ENCODE assay signal across 19 cellular contexts in the genomic region with DNA sequence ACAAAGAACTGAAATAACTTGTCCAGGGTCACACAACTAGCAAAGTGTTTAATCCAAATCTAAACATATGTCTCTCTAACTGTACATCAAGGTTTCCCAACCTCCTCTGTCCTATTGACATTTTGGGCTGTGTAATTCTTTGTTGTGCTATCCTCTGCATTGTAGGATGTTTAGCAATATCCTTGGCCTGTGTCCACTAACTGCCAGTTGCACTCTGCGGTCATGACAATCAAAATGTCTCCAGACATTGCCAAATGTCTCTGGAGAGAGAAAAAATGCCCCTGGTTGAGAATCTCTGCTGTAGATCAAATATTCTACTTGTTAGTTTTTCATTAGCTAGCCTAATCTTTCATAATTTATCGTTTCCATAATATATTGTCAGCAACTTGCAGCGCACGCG.
DNase-seq lines count a peak whose midpoint lies in the region; ATAC-seq and TF ChIP-seq lines count a peak whose summit lies in the region.
"Had no signal": no experiment of that assay in that cellular context is flagged by ENCODE, and none has a peak within 500 bp of the region (broad histone marks: within the 10 kb centered on the region; RNA-seq: fewer than 3 reads in every experiment).

No MANE protein-coding gene starts in this region.

- H3T11ph ChIP-seq in H9 (ENCODE audit: low read length), result no peak overlapping the region

- ATAC-seq in naive thymus-derived CD4-positive, alpha-beta T cell, result peak; percentile 76
- ATAC-seq in HG02973 (IDR thresholded peaks at IDR 0.05; ENCODE audit: unreplicated experiment), result no peak

- peaks cover 0 to 7% (median 0%) of the 10 kb centered on the region in 7 donors for H3K4me1 Mint-ChIP-seq in naive thymus-derived CD4-positive, alpha-beta T cell
- H3K4me1 Mint-ChIP-seq in Caco-2 (ENCODE audit: low read depth, unreplicated experiment) (no peaks in the 10 kb centered on the region), H9 (peaks cover 10 to 16% of the 10 kb centered on the region in 2 experiments)
- H3K4me1 Mint-ChIP-seq: IgD-negative memory B cell had no signal

- no peaks in the 10 kb centered on the region for H4K20me1 ChIP-seq in GM23248 (ENCODE audit: insufficient read depth)
- H4K20me1 ChIP-seq in H9 (ENCODE audit: control insufficient read depth, insufficient read depth, insufficient read length), result no peaks in the 10 kb centered on the region

- BruUV-seq in Caco-2 (replicated peaks; lab: Mats Ljungman, UMichigan), result no TSS peak

- H3K27me3 Mint-ChIP-seq in naive thymus-derived CD4-positive, alpha-beta T cell, result no peaks in the 10 kb centered on the region
- H3K27me3 Mint-ChIP-seq in Caco-2 (ENCODE audit: insufficient read depth, unreplicated experiment) (peaks cover 5% of the 10 kb centered on the region), H9 (ENCODE audit: low read depth) (no peaks in the 10 kb centered on the region)
- H3K27me3 Mint-ChIP-seq: activated naive CD8-positive, alpha-beta T cell; IgD-negative memory B cell had no signal

- H3K36me3 Mint-ChIP-seq in naive thymus-derived CD4-positive, alpha-beta T cell, result peaks cover 0 to 4% (median 0%) of the 10 kb centered on the region in 5 donors
- H3K36me3 Mint-ChIP-seq in Caco-2 (ENCODE audit: insufficient read depth, unreplicated experiment) (no peaks in the 10 kb centered on the region), H9 (ENCODE audit: insufficient read depth in 1 of 3, low read depth in 3 of 3) (no peaks in the 10 kb centered on the region)
- H3K36me3 Mint-ChIP-seq: activated naive CD8-positive, alpha-beta T cell; IgD-negative memory B cell had no signal

- H4K5ac ChIP-seq in H9 (ENCODE audit: insufficient read length, low read depth, low read length), result no peak overlapping the region

- no peak overlapping the region for H2BK5ac ChIP-seq in H9 (ENCODE audit: insufficient read length, low read length)

- H4K91ac ChIP-seq in H9 (ENCODE audit: insufficient read length, low read depth, low read length), result no peak overlapping the region

- DNase-seq in GM23248 (peak; percentile 13), NCI-H2029 treated with DMSO at 0.1 percent for 48 hours (lab: John Stamatoyannopoulos, UW) (peak; percentile 59), astrocyte of the spinal cord (ENCODE audit: low read depth, low spot score) (peak; percentile 32), Caco-2 (no peak), D341Med (ENCODE audit: low spot score) (no peak), H9 (no peak)
- no peak for DNase-seq in naive thymus-derived CD4-positive, alpha-beta T cell
- DNase-seq: activated CD4-positive, alpha-beta T cell treated with anti-CD3 and anti-CD28 coated beads for 48 hours; activated T-cell treated with anti-CD3 and anti-CD28 coated beads for 4 hours; DMS79; kidney glomerular epithelial cell; NCI-H524 treated with DMSO at 0.1 percent for 48 hours; pancreas; stimulated activated naive CD4-positive, alpha-beta T cell treated with Interleukin-2 at 50 U/mL for 16 hours had no signal

- WGBS in GM23248 (ENCODE audit: low coverage in 1 of 2, low lambda C conversion rate in 2 of 2, missing lambda C conversion rate in 2 of 2), 2 experiments, result 57% methylated on average over 5 of the region's 5 CpGs
- WGBS in H9 (ENCODE audit: extremely low coverage, insufficient read length, low lambda C conversion rate), result no CpG with 5 or more reads among the region's 5 CpGs

- POLR2A ChIA-PET in naive thymus-derived CD4-positive, alpha-beta T cell (lab: Charles Lee), result no interaction called here
- POLR2A ChIA-PET in Caco-2 (lab: Charles Lee), result no interaction called here

- H3K23me2 ChIP-seq in H9 (ENCODE audit: insufficient read length, low read depth, low read length, poor library complexity, severe bottlenecking), result no peaks in the 10 kb centered on the region

- no peaks in the 10 kb centered on the region for H3K79me1 ChIP-seq in H9 (ENCODE audit: insufficient read depth, low read depth, low read length, poor library complexity, severe bottlenecking)

- H3K23ac ChIP-seq in H9 (ENCODE audit: insufficient read length, low read depth, low read length), result no peak overlapping the region

- 0 out of 2 replicates have a peak, but pooled peaks cover 8% of the 10 kb centered on the region for H3K9me2 ChIP-seq in GM23248 (ENCODE audit: insufficient read depth)

- no peak overlapping the region for H3K4me3 Mint-ChIP-seq in naive thymus-derived CD4-positive, alpha-beta T cell
- H3K4me3 Mint-ChIP-seq in Caco-2 (ENCODE audit: unreplicated experiment) (no peak overlapping the region), H9 (no peak overlapping the region)
- H3K4me3 Mint-ChIP-seq: activated naive CD8-positive, alpha-beta T cell; IgD-negative memory B cell had no signal

- H3K27ac Mint-ChIP-seq in naive thymus-derived CD4-positive, alpha-beta T cell, result no peak overlapping the region
- H3K27ac Mint-ChIP-seq in Caco-2 (ENCODE audit: unreplicated experiment), result no peak overlapping the region
- no peak overlapping the region for H3K27ac Mint-ChIP-seq in H9
- H3K27ac Mint-ChIP-seq: activated naive CD8-positive, alpha-beta T cell had no signal

- no peak overlapping the region for H3K4me2 ChIP-seq in GM23248 (ENCODE audit: unreplicated experiment)
- H3K4me2 ChIP-seq in H9 (ENCODE audit: insufficient read depth, insufficient read length, low read length), result no peak overlapping the region
- H3K4me2 ChIP-seq: hepatocyte had no signal

- H2BK120ac ChIP-seq in H9 (ENCODE audit: low read depth, low read length, poor library complexity, severe bottlenecking), result no peak overlapping the region

- H3K18ac ChIP-seq in H9 (ENCODE audit: insufficient read length, low read depth, low read length), result no peak overlapping the region

- H3K27ac ChIP-seq in GM23248 (no peak overlapping the region), H9 (ENCODE audit: insufficient read length, low read depth, low read length) (no peak overlapping the region)
- no peak overlapping the region for H3K27ac ChIP-seq in naive thymus-derived CD4-positive, alpha-beta T cell (ENCODE audit: low read depth, low read length)
- H3K27ac ChIP-seq: hepatocyte, pancreas had no signal

- H3K14ac ChIP-seq in H9 (ENCODE audit: insufficient read depth, low read length), result no peak overlapping the region

- TF ChIP-seq CTCF in astrocyte of the spinal cord (IDR thresholded peaks at IDR 0.05; ENCODE audit: low read depth, low read length), result no peak
- no peak for TF ChIP-seq CTCF in Caco-2 (IDR thresholded peaks at IDR 0.05; ENCODE audit: insufficient read depth in 1 of 2, low read depth in 1 of 2, low read length in 1 of 2, severe bottlenecking in 1 of 2, unreplicated experiment in 1 of 2)
- no peak for TF ChIP-seq CTCF in H9 (conservative IDR thresholded peaks at IDR 0.05)

- no peak overlapping the region for H2BK15ac ChIP-seq in H9 (ENCODE audit: low read depth, low read length)

- H3K4me3 ChIP-seq in GM23248, result no peak overlapping the region
- no peak overlapping the region for H3K4me3 ChIP-seq in astrocyte of the spinal cord (ENCODE audit: low read depth, low read length)
- no peak overlapping the region for H3K4me3 ChIP-seq in naive thymus-derived CD4-positive, alpha-beta T cell (ENCODE audit: low read length)
- H3K4me3 ChIP-seq in Caco-2 (ENCODE audit: low read depth, low read length), result no peak overlapping the region
- H3K4me3 ChIP-seq: HAP-1, hepatocyte, pancreas had no signal

- intact Hi-C loops in naive thymus-derived CD4-positive, alpha-beta T cell (cut with micrococcal nuclease), result no loop called here
- intact Hi-C loops in Caco-2 (cut with micrococcal nuclease; ENCODE audit: unreplicated experiment), result no loop called here

- no peaks in the 10 kb centered on the region for H3K36me3 ChIP-seq in GM23248 (ENCODE audit: low read depth)
- no peaks in the 10 kb centered on the region for H3K36me3 ChIP-seq in naive thymus-derived CD4-positive, alpha-beta T cell (ENCODE audit: control insufficient read depth in 2 of 3, insufficient read depth in 3 of 3, low read length in 3 of 3)
- H3K36me3 ChIP-seq in Caco-2 (ENCODE audit: control insufficient read depth, insufficient read depth, low read length), result no peaks in the 10 kb centered on the region
- H3K36me3 ChIP-seq: HAP-1, pancreas had no signal

- H3K4ac ChIP-seq in H9 (ENCODE audit: low read depth, low read length), result no peak overlapping the region

- H2AFZ ChIP-seq in GM23248 (no peak overlapping the region), H9 (ENCODE audit: low read length) (no peak overlapping the region)
- H2AFZ ChIP-seq: hepatocyte had no signal

- H3K4me1 ChIP-seq in GM23248 (ENCODE audit: insufficient read depth) (no peaks in the 10 kb centered on the region), Caco-2 (no peaks in the 10 kb centered on the region), H9 (ENCODE audit: insufficient read depth, low read length) (no peaks in the 10 kb centered on the region; the same call in 1 of the 2 replicates)
- no peaks in the 10 kb centered on the region for H3K4me1 ChIP-seq in naive thymus-derived CD4-positive, alpha-beta T cell (ENCODE audit: control insufficient read depth in 2 of 2, insufficient read depth in 2 of 2, low read length in 2 of 2)
- H3K4me1 ChIP-seq: HAP-1, pancreas had no signal

- H3K27me3 ChIP-seq in GM23248 (replicated peaks; ENCODE audit: insufficient read depth), result peaks cover 10% of the 10 kb centered on the region; the same call in 1 of the 2 replicates
- no peaks in the 10 kb centered on the region for H3K27me3 ChIP-seq in naive thymus-derived CD4-positive, alpha-beta T cell (ENCODE audit: control insufficient read depth in 2 of 2, insufficient read depth in 2 of 2, low read length in 2 of 2)
- no peaks in the 10 kb centered on the region for H3K27me3 ChIP-seq in Caco-2 (replicated peaks; ENCODE audit: control insufficient read depth, insufficient read depth, low read length)
- H3K27me3 ChIP-seq in H9 (ENCODE audit: insufficient read depth, low read length), result no peaks in the 10 kb centered on the region
- H3K27me3 ChIP-seq: hepatocyte had no signal

- H2AK5ac ChIP-seq in H9 (ENCODE audit: insufficient read length, low read length), result no peak overlapping the region

- no peaks in the 10 kb centered on the region for H3F3A ChIP-seq in GM23248 (ENCODE audit: insufficient read depth)

- H3K9ac ChIP-seq in GM23248 (no peak overlapping the region), H9 (ENCODE audit: extremely low read depth, insufficient read length, low read length) (no peak overlapping the region)

- in situ Hi-C loops in GM23248 (cut with MboI) (no loop called here), astrocyte of the spinal cord (cut with HindIII; ENCODE audit: low sequenced_read_pairs) (no loop called here)

- no peaks in the 10 kb centered on the region for H3K9me3 ChIP-seq in GM23248 (ENCODE audit: low read depth)
- H3K9me3 ChIP-seq in naive thymus-derived CD4-positive, alpha-beta T cell (ENCODE audit: control insufficient read depth in 2 of 3, low read length in 3 of 3), result no peaks in the 10 kb centered on the region
- no peaks in the 10 kb centered on the region for H3K9me3 ChIP-seq in Caco-2
- H3K9me3 ChIP-seq in H9 (ENCODE audit: control insufficient read depth, low read depth, low read length), result no peaks in the 10 kb centered on the region
- H3K9me3 ChIP-seq: HAP-1, pancreas had no signal

- peaks cover 0 to 17% (median 1%) of the 10 kb centered on the region in 11 donors for H3K9me3 Mint-ChIP-seq in naive thymus-derived CD4-positive, alpha-beta T cell
- H3K9me3 Mint-ChIP-seq in Caco-2 (ENCODE audit: unreplicated experiment), result no peaks in the 10 kb centered on the region
- no peaks in the 10 kb centered on the region for H3K9me3 Mint-ChIP-seq in H9

- no peak overlapping the region for H2BK12ac ChIP-seq in H9 (ENCODE audit: insufficient read length, low read depth, low read length)

- H2BK20ac ChIP-seq in H9 (ENCODE audit: low read depth, low read length, poor library complexity, severe bottlenecking), result no peak overlapping the region

- no peak overlapping the region for H3K56ac ChIP-seq in H9 (ENCODE audit: insufficient read length, low read depth, low read length)

- no peak overlapping the region for H4K8ac ChIP-seq in H9 (replicated peaks; ENCODE audit: insufficient read length, low read depth, low read length)

- CTCF ChIA-PET in naive thymus-derived CD4-positive, alpha-beta T cell (lab: Charles Lee), result no interaction called here
- CTCF ChIA-PET in Caco-2 (lab: Charles Lee), result no interaction called here

- H3K79me2 ChIP-seq in GM23248 (ENCODE audit: insufficient read depth) (no peaks in the 10 kb centered on the region), H9 (ENCODE audit: insufficient read depth, low read length) (no peaks in the 10 kb centered on the region)
- H3K79me2 ChIP-seq: hepatocyte had no signal

Comparison
In these comparisons a context has a peak if more than half of its experiments do, and no peak if none do; other contexts are left out.
1. DNase-seq: peak in GM23248 (single experiment), NCI-H2029 treated with DMSO at 0.1 percent for 48 hours (single experiment) and astrocyte of the spinal cord (single experiment); none in naive thymus-derived CD4-positive, alpha-beta T cell (0 of 9), Caco-2 (0 of 2), D341Med (single experiment) and H9 (single experiment).